In genomic region chr16:6016530-6017184, GRCh38 we compare ENCODE assay signal across 1 cellular context.
A peak's percentile ranks its signal among the peaks of the same experiment; 100 is the strongest.
TF ChIP-seq lines count a peak whose summit lies in the region.

No MANE protein-coding gene starts in this region.

TF ChIP-seq in GM23338, 12 proteins besides CTCF, POLR2A, EP300 and RAD21:
- TF ChIP-seq, protein P1, sequence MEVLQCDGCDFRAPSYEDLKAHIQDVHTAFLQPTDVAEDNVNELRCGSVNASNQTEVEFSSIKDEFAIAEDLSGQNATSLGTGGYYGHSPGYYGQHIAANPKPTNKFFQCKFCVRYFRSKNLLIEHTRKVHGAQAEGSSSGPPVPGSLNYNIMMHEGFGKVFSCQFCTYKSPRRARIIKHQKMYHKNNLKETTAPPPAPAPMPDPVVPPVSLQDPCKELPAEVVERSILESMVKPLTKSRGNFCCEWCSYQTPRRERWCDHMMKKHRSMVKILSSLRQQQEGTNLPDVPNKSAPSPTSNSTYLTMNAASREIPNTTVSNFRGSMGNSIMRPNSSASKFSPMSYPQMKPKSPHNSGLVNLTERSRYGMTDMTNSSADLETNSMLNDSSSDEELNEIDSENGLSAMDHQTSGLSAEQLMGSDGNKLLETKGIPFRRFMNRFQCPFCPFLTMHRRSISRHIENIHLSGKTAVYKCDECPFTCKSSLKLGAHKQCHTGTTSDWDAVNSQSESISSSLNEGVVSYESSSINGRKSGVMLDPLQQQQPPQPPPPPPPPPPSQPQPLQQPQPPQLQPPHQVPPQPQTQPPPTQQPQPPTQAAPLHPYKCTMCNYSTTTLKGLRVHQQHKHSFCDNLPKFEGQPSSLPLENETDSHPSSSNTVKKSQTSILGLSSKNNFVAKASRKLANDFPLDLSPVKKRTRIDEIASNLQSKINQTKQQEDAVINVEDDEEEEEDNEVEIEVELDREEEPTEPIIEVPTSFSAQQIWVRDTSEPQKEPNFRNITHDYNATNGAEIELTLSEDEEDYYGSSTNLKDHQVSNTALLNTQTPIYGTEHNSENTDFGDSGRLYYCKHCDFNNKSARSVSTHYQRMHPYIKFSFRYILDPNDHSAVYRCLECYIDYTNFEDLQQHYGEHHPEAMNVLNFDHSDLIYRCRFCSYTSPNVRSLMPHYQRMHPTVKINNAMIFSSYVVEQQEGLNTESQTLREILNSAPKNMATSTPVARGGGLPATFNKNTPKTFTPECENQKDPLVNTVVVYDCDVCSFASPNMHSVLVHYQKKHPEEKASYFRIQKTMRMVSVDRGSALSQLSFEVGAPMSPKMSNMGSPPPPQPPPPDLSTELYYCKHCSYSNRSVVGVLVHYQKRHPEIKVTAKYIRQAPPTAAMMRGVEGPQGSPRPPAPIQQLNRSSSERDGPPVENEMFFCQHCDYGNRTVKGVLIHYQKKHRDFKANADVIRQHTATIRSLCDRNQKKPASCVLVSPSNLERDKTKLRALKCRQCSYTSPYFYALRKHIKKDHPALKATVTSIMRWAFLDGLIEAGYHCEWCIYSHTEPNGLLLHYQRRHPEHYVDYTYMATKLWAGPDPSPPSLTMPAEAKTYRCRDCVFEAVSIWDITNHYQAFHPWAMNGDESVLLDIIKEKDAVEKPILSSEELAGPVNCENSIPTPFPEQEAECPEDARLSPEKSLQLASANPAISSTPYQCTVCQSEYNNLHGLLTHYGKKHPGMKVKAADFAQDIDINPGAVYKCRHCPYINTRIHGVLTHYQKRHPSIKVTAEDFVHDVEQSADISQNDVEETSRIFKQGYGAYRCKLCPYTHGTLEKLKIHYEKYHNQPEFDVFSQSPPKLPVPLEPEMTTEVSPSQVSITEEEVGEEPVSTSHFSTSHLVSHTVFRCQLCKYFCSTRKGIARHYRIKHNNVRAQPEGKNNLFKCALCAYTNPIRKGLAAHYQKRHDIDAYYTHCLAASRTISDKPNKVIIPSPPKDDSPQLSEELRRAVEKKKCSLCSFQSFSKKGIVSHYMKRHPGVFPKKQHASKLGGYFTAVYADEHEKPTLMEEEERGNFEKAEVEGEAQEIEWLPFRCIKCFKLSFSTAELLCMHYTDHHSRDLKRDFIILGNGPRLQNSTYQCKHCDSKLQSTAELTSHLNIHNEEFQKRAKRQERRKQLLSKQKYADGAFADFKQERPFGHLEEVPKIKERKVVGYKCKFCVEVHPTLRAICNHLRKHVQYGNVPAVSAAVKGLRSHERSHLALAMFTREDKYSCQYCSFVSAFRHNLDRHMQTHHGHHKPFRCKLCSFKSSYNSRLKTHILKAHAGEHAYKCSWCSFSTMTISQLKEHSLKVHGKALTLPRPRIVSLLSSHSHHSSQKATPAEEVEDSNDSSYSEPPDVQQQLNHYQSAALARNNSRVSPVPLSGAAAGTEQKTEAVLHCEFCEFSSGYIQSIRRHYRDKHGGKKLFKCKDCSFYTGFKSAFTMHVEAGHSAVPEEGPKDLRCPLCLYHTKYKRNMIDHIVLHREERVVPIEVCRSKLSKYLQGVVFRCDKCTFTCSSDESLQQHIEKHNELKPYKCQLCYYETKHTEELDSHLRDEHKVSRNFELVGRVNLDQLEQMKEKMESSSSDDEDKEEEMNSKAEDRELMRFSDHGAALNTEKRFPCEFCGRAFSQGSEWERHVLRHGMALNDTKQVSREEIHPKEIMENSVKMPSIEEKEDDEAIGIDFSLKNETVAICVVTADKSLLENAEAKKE (CRISPR knock-in tag; IDR thresholded peaks at IDR 0.05) = 0 out of 2 replicates have a peak, but pooled peaks have one; percentile 43
- TF ChIP-seq REST (IDR thresholded peaks at IDR 0.05; ENCODE audit: unreplicated experiment) (peak; percentile 57), EZH2 (IDR thresholded peaks at IDR 0.05; ENCODE audit: low read depth, unreplicated experiment) (no peak)
